Comparison of ENCODE assay signal across 27 cellular contexts in genomic region chr17:43155666-43156065, GRCh38.
"Had no signal": no experiment of that assay in that cellular context is flagged by ENCODE, and none has a peak within 500 bp of the region (broad histone marks: within the 10 kb centered on the region; RNA-seq: fewer than 3 reads in every experiment).

No MANE protein-coding gene starts in this region.

- H3K27me3 Mint-ChIP-seq: dendritic cell treated with granulocyte-macrophage colony-stimulating factor and Interleukin-4, amounts not matched to agents 40 ng/mL and 50 ng/mL, for 4 days; effector memory CD8-positive, alpha-beta T cell had no signal

- H3K27ac ChIP-seq: colonic mucosa, coronary artery, dorsolateral prefrontal cortex, epithelial cell of prostate, esophagus muscularis mucosa, esophagus squamous epithelium, foreskin keratinocyte, gastrocnemius medialis, gastroesophageal sphincter, heart left ventricle, heart right ventricle had no signal

- H3K36me3 ChIP-seq: colonic mucosa, gastrocnemius medialis had no signal

- FAIRE-seq: colon, endometrium, frontal cortex had no signal

- H3K4me1 ChIP-seq: colonic mucosa, esophagus muscularis mucosa, esophagus squamous epithelium, foreskin keratinocyte, gastrocnemius medialis, gastroesophageal sphincter, heart left ventricle, heart right ventricle had no signal

- ATAC-seq: effector memory CD8-positive, alpha-beta T cell; esophagus mucosa; foreskin keratinocyte; gastrocnemius medialis; gastroesophageal sphincter; heart left ventricle; heart right ventricle had no signal

- DNase-seq: colonic mucosa; cortex of kidney; dermis blood vessel endothelial cell; dorsolateral prefrontal cortex; effector CD4-positive, alpha-beta T cell; effector CD8-positive, alpha-beta T cell; effector memory CD4-positive, alpha-beta T cell; effector memory CD8-positive, alpha-beta T cell; erythroblast; esophagus squamous epithelium; foreskin fibroblast; foreskin keratinocyte; foreskin melanocyte; gastrocnemius medialis; glutamatergic neuron; heart left ventricle; heart right ventricle had no signal

- H3K4me1 Mint-ChIP-seq: endodermal cell had no signal

- H3K27me3 ChIP-seq: colonic mucosa, dorsolateral prefrontal cortex, esophagus muscularis mucosa, esophagus squamous epithelium, foreskin keratinocyte, gastrocnemius medialis, gastroesophageal sphincter, heart left ventricle, heart right ventricle had no signal

- H3K9me3 ChIP-seq: colonic mucosa, esophagus muscularis mucosa, esophagus squamous epithelium, gastrocnemius medialis, gastroesophageal sphincter, heart left ventricle, heart right ventricle had no signal

- H3K4me3 ChIP-seq: colonic mucosa, coronary artery, dorsolateral prefrontal cortex, esophagus muscularis mucosa, esophagus squamous epithelium, gastrocnemius medialis, gastroesophageal sphincter, heart left ventricle, heart right ventricle had no signal

- H3K4me3 Mint-ChIP-seq: dendritic cell treated with granulocyte-macrophage colony-stimulating factor and Interleukin-4, amounts not matched to agents 40 ng/mL and 50 ng/mL, for 4 days; effector memory CD8-positive, alpha-beta T cell; endodermal cell had no signal

- H3K27ac Mint-ChIP-seq: dendritic cell treated with granulocyte-macrophage colony-stimulating factor and Interleukin-4, amounts not matched to agents 40 ng/mL and 50 ng/mL, for 4 days; endodermal cell had no signal

- H3K9me3 Mint-ChIP-seq: effector memory CD8-positive, alpha-beta T cell had no signal
